ENCODE assay signal across 14 cellular contexts in genomic region chr4:113471141-113471860, GRCh38.
DNase-seq lines count a peak whose midpoint lies in the region; TF ChIP-seq lines count a peak whose summit lies in the region.
"Had no signal": no experiment of that assay in that cellular context is flagged by ENCODE, and none has a peak within 500 bp of the region (broad histone marks: within the 10 kb centered on the region; RNA-seq: fewer than 3 reads in every experiment).

No MANE protein-coding gene starts in this region.

- H3K27ac ChIP-seq in stomach smooth muscle (ENCODE audit: low read length): peak overlapping the region; percentile 50
- H3K27ac ChIP-seq in adrenal gland: no peak overlapping the region
- H3K27ac ChIP-seq: prostate gland had no signal

- peak overlapping the region; percentile 73 for H3K27ac Mint-ChIP-seq in activated naive CD4-positive, alpha-beta T cell treated with anti-CD3 and anti-CD28 coated beads, Interleukin-2, amount 50 U/mL, for 24 hours
- peak overlapping the region; percentile 11 for H3K27ac Mint-ChIP-seq in activated T-helper 1 cell treated with anti-CD3 and anti-CD28 coated beads, Interleukin-12 subunit alpha, Interleukin-12 subunit beta, Interleukin-2, Interleukin-4 antibody, amounts not matched to agents 30 ng/mL and 10 ng/mL and 1 ng/mL, durations not matched to agents 14 hours and 24 hours and 36 hours
- H3K27ac Mint-ChIP-seq: activated CD4-positive, alpha-beta memory T cell treated with anti-CD3 and anti-CD28 coated beads, Interleukin-2, amount 10 ng/mL, durations not matched to agents 7 days and 5 days; activated T-helper 2 cell treated with anti-CD3 and anti-CD28 coated beads, Interferon-gamma antibody, Interleukin-2, Interleukin-4, amounts not matched to agents 10 μg/mL and 5 μg/mL and 100 μg/mL, durations not matched to agents 14 hours and 24 hours and 36 hours had no signal

- no peak for TF ChIP-seq POLR2A in adrenal gland (IDR thresholded peaks at IDR 0.05)

- H3K4me3 ChIP-seq in fibroblast of pulmonary artery (replicated peaks; ENCODE audit: low read depth, low read length): no peak overlapping the region
- H3K4me3 ChIP-seq in stomach smooth muscle (ENCODE audit: low read length in 2 of 2): no peak overlapping the region
- H3K4me3 ChIP-seq in adrenal gland: no peak overlapping the region
- H3K4me3 ChIP-seq: breast epithelium, prostate gland had no signal

- H3K9me3 ChIP-seq in stomach smooth muscle (ENCODE audit: control insufficient read depth in 2 of 2, low read length in 2 of 2) (no peaks in the 10 kb centered on the region), adrenal gland (replicated peaks in 1 of 3) (no peaks in the 10 kb centered on the region)
- H3K9me3 ChIP-seq: breast epithelium, prostate gland had no signal

- no peaks in the 10 kb centered on the region for H3K9me3 Mint-ChIP-seq in activated naive CD4-positive, alpha-beta T cell treated with anti-CD3 and anti-CD28 coated beads, Interleukin-2, amount 50 U/mL, for 24 hours
- peaks cover 8% of the 10 kb centered on the region for H3K9me3 Mint-ChIP-seq in activated T-helper 1 cell treated with anti-CD3 and anti-CD28 coated beads, Interleukin-12 subunit alpha, Interleukin-12 subunit beta, Interleukin-2, Interleukin-4 antibody, amounts not matched to agents 30 ng/mL and 10 ng/mL and 1 ng/mL, durations not matched to agents 14 hours and 24 hours and 36 hours

- no peak for TF ChIP-seq CTCF in fibroblast of pulmonary artery (IDR thresholded peaks at IDR 0.05; ENCODE audit: low read length, missing control alignments)
- no peak for TF ChIP-seq CTCF in adrenal gland (IDR thresholded peaks at IDR 0.05)

- H3K27me3 ChIP-seq in stomach smooth muscle (ENCODE audit: control insufficient read depth in 1 of 2, insufficient read depth in 2 of 2, low read length in 2 of 2) (no peaks in the 10 kb centered on the region), adrenal gland (no peaks in the 10 kb centered on the region)
- H3K27me3 ChIP-seq: breast epithelium had no signal

- peaks cover 41% of the 10 kb centered on the region for H3K36me3 Mint-ChIP-seq in activated naive CD4-positive, alpha-beta T cell treated with anti-CD3 and anti-CD28 coated beads, Interleukin-2, amount 50 U/mL, for 24 hours
- peaks cover 35% of the 10 kb centered on the region for H3K36me3 Mint-ChIP-seq in activated T-helper 1 cell treated with anti-CD3 and anti-CD28 coated beads, Interleukin-12 subunit alpha, Interleukin-12 subunit beta, Interleukin-2, Interleukin-4 antibody, amounts not matched to agents 30 ng/mL and 10 ng/mL and 1 ng/mL, durations not matched to agents 14 hours and 24 hours and 36 hours (ENCODE audit: low read depth)

- no peak overlapping the region for H3K4me3 Mint-ChIP-seq in activated naive CD4-positive, alpha-beta T cell treated with anti-CD3 and anti-CD28 coated beads, Interleukin-2, amount 50 U/mL, for 24 hours
- no peak overlapping the region for H3K4me3 Mint-ChIP-seq in activated T-helper 1 cell treated with anti-CD3 and anti-CD28 coated beads, Interleukin-12 subunit alpha, Interleukin-12 subunit beta, Interleukin-2, Interleukin-4 antibody, amounts not matched to agents 30 ng/mL and 10 ng/mL and 1 ng/mL, durations not matched to agents 14 hours and 24 hours and 36 hours
- H3K4me3 Mint-ChIP-seq: activated CD4-positive, alpha-beta memory T cell treated with anti-CD3 and anti-CD28 coated beads, Interleukin-2, amount 10 ng/mL, durations not matched to agents 7 days and 5 days had no signal

- intact Hi-C loops in activated T-helper 1 cell treated with anti-CD3 and anti-CD28 coated beads, Interleukin-12 subunit alpha, Interleukin-12 subunit beta, Interleukin-2, Interleukin-4 antibody, amounts not matched to agents 30 ng/mL and 10 ng/mL and 1 ng/mL, durations not matched to agents 14 hours and 24 hours and 36 hours (cut with micrococcal nuclease): loop anchor here (5.0 kb wide), 1 partner anchor 834 kb away; the partner anchor contains the start of genes LARP7 and ZGRF1
- intact Hi-C loops in adrenal gland (cut with DNase I): no loop called here

- no peaks in the 10 kb centered on the region for H3K27me3 Mint-ChIP-seq in activated naive CD4-positive, alpha-beta T cell treated with anti-CD3 and anti-CD28 coated beads, Interleukin-2, amount 50 U/mL, for 24 hours
- H3K27me3 Mint-ChIP-seq in activated T-helper 1 cell treated with anti-CD3 and anti-CD28 coated beads, Interleukin-12 subunit alpha, Interleukin-12 subunit beta, Interleukin-2, Interleukin-4 antibody, amounts not matched to agents 30 ng/mL and 10 ng/mL and 1 ng/mL, durations not matched to agents 14 hours and 24 hours and 36 hours (ENCODE audit: insufficient read depth): no peaks in the 10 kb centered on the region
- H3K27me3 Mint-ChIP-seq: activated CD4-positive, alpha-beta memory T cell treated with anti-CD3 and anti-CD28 coated beads, Interleukin-2, amount 10 ng/mL, durations not matched to agents 7 days and 5 days had no signal

- DNase-seq in activated naive CD4-positive, alpha-beta T cell treated with anti-CD3 and anti-CD28 coated beads, Interleukin-2, amount 50 U/mL, for 16 hours: no peak
- DNase-seq in activated T-helper 1 cell treated with anti-CD3 and anti-CD28 coated beads, Interleukin-12 subunit alpha, Interleukin-12 subunit beta, Interleukin-2, Interleukin-4 antibody, amounts not matched to agents 30 ng/mL and 10 ng/mL and 1 ng/mL, durations not matched to agents 14 hours and 24 hours and 36 hours (ENCODE audit: low spot score): no peak
- DNase-seq in fibroblast of pulmonary artery (ENCODE audit: low read depth): peak; percentile 44
- no peak for DNase-seq in adrenal gland
- no peak for DNase-seq in HuH-7.5 (ENCODE audit: low spot score)
- DNase-seq in GF-D8 (lab: John Stamatoyannopoulos, UW): no peak
- DNase-seq: activated CD4-positive, alpha-beta memory T cell treated with anti-CD3 and anti-CD28 coated beads, Interleukin-2, amount 10 ng/mL, durations not matched to agents 7 days and 5 days; effector memory CD4-positive, alpha-beta T cell; Kasumi-1 had no signal

- H3K36me3 ChIP-seq in stomach smooth muscle (ENCODE audit: control insufficient read depth in 2 of 2, insufficient read depth in 2 of 2, low read length in 2 of 2): no peaks in the 10 kb centered on the region
- H3K36me3 ChIP-seq in adrenal gland (replicated peaks in 1 of 2): no peaks in the 10 kb centered on the region
- H3K36me3 ChIP-seq: breast epithelium, prostate gland had no signal

- no peak overlapping the region for H3K9ac ChIP-seq in stomach smooth muscle (ENCODE audit: low read length in 2 of 2)

- H3K4me1 Mint-ChIP-seq in activated naive CD4-positive, alpha-beta T cell treated with anti-CD3 and anti-CD28 coated beads, Interleukin-2, amount 50 U/mL, for 24 hours: peaks cover 63% of the 10 kb centered on the region
- peaks cover 45% of the 10 kb centered on the region for H3K4me1 Mint-ChIP-seq in activated T-helper 1 cell treated with anti-CD3 and anti-CD28 coated beads, Interleukin-12 subunit alpha, Interleukin-12 subunit beta, Interleukin-2, Interleukin-4 antibody, amounts not matched to agents 30 ng/mL and 10 ng/mL and 1 ng/mL, durations not matched to agents 14 hours and 24 hours and 36 hours (ENCODE audit: low read depth)

- 83 to 91% (median 87%) methylated on average over 4 of the region's 4 CpGs for WGBS in adrenal gland, 4 donors

- peaks cover 4% of the 10 kb centered on the region for H3K4me1 ChIP-seq in stomach smooth muscle (ENCODE audit: control insufficient read depth, insufficient read depth, low read length)
- H3K4me1 ChIP-seq in adrenal gland (replicated peaks in 1 of 2): peaks cover 0 to 18% of the 10 kb centered on the region in 2 donors
- H3K4me1 ChIP-seq: breast epithelium, prostate gland had no signal
